22 cellular contexts compared by ENCODE assay signal in the genomic region with DNA sequence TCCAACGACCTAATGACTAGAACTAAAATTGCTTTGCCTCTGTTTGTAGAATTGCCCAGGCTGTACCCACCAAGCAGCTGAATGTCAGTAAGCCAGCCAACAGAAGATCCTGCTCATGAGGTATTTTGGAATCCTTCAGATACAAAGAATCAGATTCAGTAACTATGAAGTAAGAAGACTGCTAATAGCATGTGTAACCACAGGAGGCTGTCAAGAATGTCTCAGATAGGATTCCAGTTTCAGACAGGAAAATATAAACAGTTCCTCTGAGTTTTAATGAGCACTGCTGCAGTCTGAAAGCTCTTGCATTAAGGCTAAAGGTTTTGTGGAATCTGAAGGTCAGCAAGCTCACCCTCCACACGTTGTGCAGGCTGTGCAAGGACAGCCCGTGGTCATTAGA.
A peak's percentile ranks its signal among the peaks of the same experiment; 100 is the strongest.
DNase-seq lines count a peak whose midpoint lies in the region; FAIRE-seq and TF ChIP-seq lines count a peak whose summit lies in the region.
"Had no signal": no experiment of that assay in that cellular context is flagged by ENCODE, and none has a peak within 500 bp of the region (broad histone marks: within the 10 kb centered on the region; RNA-seq: fewer than 3 reads in every experiment).

No MANE protein-coding gene starts in this region.

- no peak overlapping the region for H2AFZ ChIP-seq in hepatocyte

- TF ChIP-seq EP300 in tibial nerve (IDR thresholded peaks at IDR 0.05), result no peak

- CTCF ChIA-PET in AG04450 (lab: Charles Lee), result interaction anchor here (0.5 to 3.2 kb wide), 4 partner anchors 110 to 566 kb away, joined by 3 to 27 read pairs (median 12); no protein-coding TSS in a partner anchor
- CTCF ChIA-PET in activated naive CD4-positive, alpha-beta T cell treated with anti-CD3 and anti-CD28 coated beads for 36 hours (lab: Charles Lee), result no interaction called here

- H3K4me3 Mint-ChIP-seq in activated naive CD4-positive, alpha-beta T cell treated with anti-CD3 and anti-CD28 coated beads for 36 hours, result no peak overlapping the region
- H3K4me3 Mint-ChIP-seq: activated CD4-positive, alpha-beta T cell treated with anti-CD3 and anti-CD28 coated beads, Interleukin-2, amount 10 ng/mL, durations not matched to agents 7 days and 5 days; activated naive CD4-positive, alpha-beta T cell treated with anti-CD3 and anti-CD28 coated beads, Interleukin-2, amount 50 U/mL, for 24 hours; mesothelial cell of epicardium had no signal

- H3K36me3 ChIP-seq in hepatocyte (replicated peaks; ENCODE audit: insufficient read depth, low read depth) (no peaks in the 10 kb centered on the region), tibial nerve (no peaks in the 10 kb centered on the region)
- H3K36me3 ChIP-seq: HAP-1, tibial artery had no signal

- H3K9me3 Mint-ChIP-seq in activated naive CD4-positive, alpha-beta T cell treated with anti-CD3 and anti-CD28 coated beads for 36 hours, result no peaks in the 10 kb centered on the region
- H3K9me3 Mint-ChIP-seq: activated CD4-positive, alpha-beta T cell treated with anti-CD3 and anti-CD28 coated beads, Interleukin-2, amount 10 ng/mL, durations not matched to agents 7 days and 5 days; activated naive CD4-positive, alpha-beta T cell treated with anti-CD3 and anti-CD28 coated beads, Interleukin-2, amount 50 U/mL, for 24 hours had no signal

- no peaks in the 10 kb centered on the region for H3K4me1 Mint-ChIP-seq in activated naive CD4-positive, alpha-beta T cell treated with anti-CD3 and anti-CD28 coated beads for 36 hours (ENCODE audit: low read depth)
- H3K4me1 Mint-ChIP-seq: activated CD4-positive, alpha-beta T cell treated with anti-CD3 and anti-CD28 coated beads, Interleukin-2, amount 10 ng/mL, durations not matched to agents 7 days and 5 days; activated naive CD4-positive, alpha-beta T cell treated with anti-CD3 and anti-CD28 coated beads, Interleukin-2, amount 50 U/mL, for 24 hours; mesothelial cell of epicardium had no signal

- WGBS in hepatocyte (ENCODE audit: low lambda C conversion rate, missing lambda C conversion rate), result 49% methylated on average over 3 of the region's 3 CpGs
- WGBS in tibial nerve, 2 donors, result 40 to 50% methylated on average over 3 of the region's 3 CpGs

- H3K4me2 ChIP-seq in hepatocyte, result no peak overlapping the region

- FAIRE-seq in HTR-8/SVneo (lab: Jason Lieb, UNC), result no peak
- FAIRE-seq: A204.1, GM12892, kidney had no signal

- H3K27ac ChIP-seq in AG04450 (ENCODE audit: low read depth, low read length) (no peak overlapping the region), hepatocyte (no peak overlapping the region), tibial nerve (no peak overlapping the region)
- H3K27ac ChIP-seq: skin epidermis, tibial artery had no signal

- H3K4me3 ChIP-seq in AG04450 (ENCODE audit: low read depth, low read length) (no peak overlapping the region), cardiac fibroblast (replicated peaks in 1 of 2; ENCODE audit: low read depth in 2 of 2, low read length in 2 of 2) (no peak overlapping the region), hepatocyte (no peak overlapping the region), tibial nerve (no peak overlapping the region)
- H3K4me3 ChIP-seq: HAP-1, skin epidermis, tibial artery had no signal

- DNase-seq in AG04450 (ENCODE audit: low read depth, low spot score), result peak; percentile 27
- DNase-seq in HTR-8/SVneo (ENCODE audit: insufficient read length, low spot score), result peak; percentile 5
- peak; percentile 35 to 46 for DNase-seq in cardiac fibroblast (ENCODE audit: low read depth in 2 of 2)
- DNase-seq in iris pigment epithelial cell (ENCODE audit: low read depth), result peak; percentile 60
- DNase-seq in NCI-H187 (lab: John Stamatoyannopoulos, UW), result no peak
- no peak for DNase-seq in hepatocyte (ENCODE audit: low spot score)
- DNase-seq in activated naive CD4-positive, alpha-beta T cell treated with anti-CD3 and anti-CD28 coated beads for 36 hours, result no peak
- no peak for DNase-seq in tibial nerve (ENCODE audit: low spot score in 2 of 2)
- DNase-seq: activated CD4-positive, alpha-beta T cell treated with anti-CD3 and anti-CD28 coated beads, Interleukin-2, amount 10 ng/mL, durations not matched to agents 7 days and 5 days; activated T-cell treated with anti-CD3 and anti-CD28 coated beads for 4 hours; KBM-7; kidney; NCI-H1105 treated with DMSO at 0.1 percent for 48 hours; nucleus accumbens; SHP77 treated with DMSO at 0.1 percent for 48 hours; tibial artery had no signal

- no peak overlapping the region for H3K27ac Mint-ChIP-seq in activated naive CD4-positive, alpha-beta T cell treated with anti-CD3 and anti-CD28 coated beads for 36 hours
- H3K27ac Mint-ChIP-seq: activated CD4-positive, alpha-beta T cell treated with anti-CD3 and anti-CD28 coated beads, Interleukin-2, amount 10 ng/mL, durations not matched to agents 7 days and 5 days; activated naive CD4-positive, alpha-beta T cell treated with anti-CD3 and anti-CD28 coated beads, Interleukin-2, amount 50 U/mL, for 24 hours; mesothelial cell of epicardium had no signal

- H3K27me3 ChIP-seq in AG04450 (ENCODE audit: control insufficient read depth, insufficient read depth, low read length), result peaks cover 6% of the 10 kb centered on the region
- no peaks in the 10 kb centered on the region for H3K27me3 ChIP-seq in hepatocyte
- H3K27me3 ChIP-seq in tibial nerve, result no peaks in the 10 kb centered on the region

- intact Hi-C loops in activated naive CD4-positive, alpha-beta T cell treated with anti-CD3 and anti-CD28 coated beads for 36 hours (cut with micrococcal nuclease), result no loop called here

- H4K20me1 ChIP-seq in hepatocyte (ENCODE audit: insufficient read depth, poor library complexity, severe bottlenecking), result no peaks in the 10 kb centered on the region

- no peaks in the 10 kb centered on the region for H3K27me3 Mint-ChIP-seq in activated naive CD4-positive, alpha-beta T cell treated with anti-CD3 and anti-CD28 coated beads for 36 hours (ENCODE audit: low read depth)
- H3K27me3 Mint-ChIP-seq: activated CD4-positive, alpha-beta T cell treated with anti-CD3 and anti-CD28 coated beads, Interleukin-2, amount 10 ng/mL, durations not matched to agents 7 days and 5 days had no signal

- TF ChIP-seq CTCF in AG04450 (IDR thresholded peaks at IDR 0.05; ENCODE audit: low read depth, low read length) (peak; percentile 18; the same call in 1 of the 2 replicates), cardiac fibroblast (IDR thresholded peaks at IDR 0.05; ENCODE audit: low read depth, low read length) (no peak), hepatocyte (IDR thresholded peaks at IDR 0.05; ENCODE audit: poor library complexity) (no peak), tibial nerve (IDR thresholded peaks at IDR 0.05) (no peak)

- TF ChIP-seq POLR2A in tibial nerve (IDR thresholded peaks at IDR 0.05), result no peak

- POLR2A ChIA-PET in AG04450 (lab: Yijun Ruan, JAX), result interaction anchor here (1.5 kb wide), 1 partner anchor 43 kb away, joined by 5 read pairs; no protein-coding TSS in a partner anchor

- no peaks in the 10 kb centered on the region for H3K79me2 ChIP-seq in hepatocyte

- H3K4me1 ChIP-seq in hepatocyte (ENCODE audit: insufficient read depth) (no peaks in the 10 kb centered on the region), tibial nerve (no peaks in the 10 kb centered on the region)
- H3K4me1 ChIP-seq: HAP-1, tibial artery had no signal

- no peaks in the 10 kb centered on the region for H3K36me3 Mint-ChIP-seq in activated naive CD4-positive, alpha-beta T cell treated with anti-CD3 and anti-CD28 coated beads for 36 hours (ENCODE audit: low read depth)
- H3K36me3 Mint-ChIP-seq: activated naive CD4-positive, alpha-beta T cell treated with anti-CD3 and anti-CD28 coated beads, Interleukin-2, amount 50 U/mL, for 24 hours; mesothelial cell of epicardium had no signal

- H3K9me3 ChIP-seq in AG04450 (ENCODE audit: control insufficient read depth, insufficient read depth, low read length) (no peaks in the 10 kb centered on the region; the same call in 1 of the 2 replicates), hepatocyte (ENCODE audit: low read depth) (no peaks in the 10 kb centered on the region), tibial nerve (no peaks in the 10 kb centered on the region)
- H3K9me3 ChIP-seq: HAP-1, tibial artery had no signal

- no peaks in the 10 kb centered on the region for H3K9me2 ChIP-seq in hepatocyte (replicated peaks; ENCODE audit: insufficient read depth)

Comparison
In these comparisons a context has a peak if more than half of its experiments do, and no peak if none do; other contexts are left out.
1. DNase-seq: peak in AG04450 (single experiment), HTR-8/SVneo (single experiment), cardiac fibroblast (2 of 2) and iris pigment epithelial cell (single experiment); none in NCI-H187 (0 of 2), hepatocyte (single experiment), activated naive CD4-positive, alpha-beta T cell treated with anti-CD3 and anti-CD28 coated beads for 36 hours (single experiment) and tibial nerve (0 of 2).